Comparison of ENCODE assay signal across 9 cellular contexts in genomic region chr10:78925800-78926319, GRCh38.
DNase-seq lines count a peak whose midpoint lies in the region; ATAC-seq, FAIRE-seq and TF ChIP-seq lines count a peak whose summit lies in the region.
"Had no signal": no experiment of that assay in that cellular context is flagged by ENCODE, and none has a peak within 500 bp of the region (broad histone marks: within the 10 kb centered on the region; RNA-seq: fewer than 3 reads in every experiment).

No MANE protein-coding gene starts in this region.

- peaks cover 22% of the 10 kb centered on the region for H3K27me3 Mint-ChIP-seq in type B pancreatic cell

- DNase-seq in HK-2 (ENCODE audit: unreplicated experiment), result peak; percentile 28
- DNase-seq in SKM-1 treated with dmso at 0.1 percent for 144 hours (lab: John Stamatoyannopoulos, UW; ENCODE audit: unreplicated experiment), result peak; percentile 43
- DNase-seq in fibroblast of peridontal ligament (ENCODE audit: extremely low read depth), result peak; percentile 96
- no peak for DNase-seq in type B pancreatic cell (ENCODE audit: extremely low spot score, unreplicated experiment)
- DNase-seq in GM12891 (ENCODE audit: insufficient read length, low spot score), result no peak
- DNase-seq in substantia nigra (lab: John Stamatoyannopoulos, UW), result no peak
- DNase-seq: stimulated activated CD4-positive, alpha-beta T cell treated with anti-CD3 and anti-CD28 coated beads, Interleukin-12 subunit alpha, Interleukin-12 subunit beta, amount 100 ng/mL, for 4 hours had no signal

- no peak for TF ChIP-seq CTCF in type B pancreatic cell (conservative IDR thresholded peaks at IDR 0.05)

- no peak for ATAC-seq in HG03442 (IDR thresholded peaks at IDR 0.05; ENCODE audit: unreplicated experiment)

- H3K36me3 Mint-ChIP-seq in type B pancreatic cell, result no peaks in the 10 kb centered on the region

- H3K27ac ChIP-seq in substantia nigra (ENCODE audit: low read depth, low read length, poor library complexity, severe bottlenecking), result no peak overlapping the region
- H3K27ac ChIP-seq: HL-60 had no signal

- no peak for TF ChIP-seq POLR2A in GM12891 (IDR thresholded peaks at IDR 0.05; ENCODE audit: low read depth, low read length)

- no peak overlapping the region for H3K4me3 Mint-ChIP-seq in type B pancreatic cell

- FAIRE-seq in GM12891 (lab: Jason Lieb, UNC), result no peak

- H3K9me3 Mint-ChIP-seq in type B pancreatic cell, result no peaks in the 10 kb centered on the region

- H3K27ac Mint-ChIP-seq in type B pancreatic cell, result peak overlapping the region; percentile 20

- H3K4me1 Mint-ChIP-seq in type B pancreatic cell (ENCODE audit: unreplicated experiment), result peaks cover 40% of the 10 kb centered on the region

TF ChIP-seq in GM12891, 5 proteins besides CTCF, POLR2A, EP300 and RAD21:
- TF ChIP-seq PAX5 (IDR thresholded peaks at IDR 0.05; ENCODE audit: insufficient read depth, low read length, severe bottlenecking) (no peak), SPI1 (IDR thresholded peaks at IDR 0.05; ENCODE audit: low read depth, low read length) (no peak), POLR2AphosphoS5 (IDR thresholded peaks at IDR 0.05; ENCODE audit: low read depth, low read length) (no peak), TAF1 (IDR thresholded peaks at IDR 0.05; ENCODE audit: low read depth, low read length) (no peak), POU2F2 (IDR thresholded peaks at IDR 0.05; ENCODE audit: low read depth, low read length) (no peak)

Comparison
In these comparisons a context has a peak if more than half of its experiments do, and no peak if none do; other contexts are left out.
1. DNase-seq: peak in HK-2 (single experiment), SKM-1 treated with dmso at 0.1 percent for 144 hours (single experiment) and fibroblast of peridontal ligament (single experiment); none in type B pancreatic cell (single experiment), GM12891 (single experiment) and substantia nigra (0 of 49).